1 cellular context compared by ENCODE assay signal in genomic region chr17:75588546-75589016, GRCh38.
TF ChIP-seq lines count a peak whose summit lies in the region.

No MANE protein-coding gene starts in this region.

TF ChIP-seq in GM23338, 12 proteins besides CTCF, POLR2A, EP300 and RAD21 (continued from another document):
- no peak for TF ChIP-seq ZNF462 (CRISPR knock-in tag; IDR thresholded peaks at IDR 0.05)
